Comparison of ENCODE assay signal across 25 cellular contexts in the genomic region with DNA sequence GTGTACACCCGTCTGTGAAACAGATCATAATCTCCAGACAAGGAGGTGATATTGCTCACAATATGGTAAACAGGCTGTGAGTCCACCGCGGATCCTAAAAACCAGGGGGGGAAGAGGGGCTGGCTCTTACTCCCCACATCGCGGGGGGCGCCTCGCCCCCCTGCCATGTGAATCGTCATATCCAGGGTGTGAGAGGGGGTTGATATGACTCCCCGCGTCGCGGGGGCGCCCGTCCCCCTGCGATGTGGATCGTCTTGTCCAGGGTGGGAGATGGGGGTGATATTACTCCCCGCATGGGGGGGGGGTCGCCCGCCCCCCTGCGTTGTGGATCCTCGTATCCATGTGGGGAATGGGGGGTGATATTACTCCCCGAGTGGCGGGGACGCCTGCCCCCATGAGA. TPM values are rescaled to one million over a fixed set of nuclear protein-coding genes. Genes with fewer than 3 reads are reported as not detected.
DNase-seq lines count a peak whose midpoint lies in the region; ATAC-seq, FAIRE-seq and TF ChIP-seq lines count a peak whose summit lies in the region.
"Had no signal": no experiment of that assay in that cellular context is flagged by ENCODE, and none has a peak within 500 bp of the region (broad histone marks: within the 10 kb centered on the region; RNA-seq: fewer than 3 reads in every experiment).

No MANE protein-coding gene starts in this region.

- no peaks in the 10 kb centered on the region for H3K36me3 Mint-ChIP-seq in activated T-cell treated with anti-CD3 and anti-CD28 coated beads, Interleukin-2, amount 50 U/mL, for 72 hours (ENCODE audit: insufficient read depth in 2 of 2)
- no peaks in the 10 kb centered on the region for H3K36me3 Mint-ChIP-seq in activated T-helper 2 cell treated with anti-CD3 and anti-CD28 coated beads, Interferon-gamma antibody, Interleukin-2, Interleukin-4, amounts not matched to agents 10 μg/mL and 5 μg/mL and 100 μg/mL, durations not matched to agents 14 hours and 24 hours and 36 hours (ENCODE audit: low read depth)

- no peaks in the 10 kb centered on the region for H3K4me1 Mint-ChIP-seq in activated T-cell treated with anti-CD3 and anti-CD28 coated beads, Interleukin-2, amount 50 U/mL, for 72 hours (ENCODE audit: low read depth)
- no peaks in the 10 kb centered on the region for H3K4me1 Mint-ChIP-seq in activated T-helper 2 cell treated with anti-CD3 and anti-CD28 coated beads, Interferon-gamma antibody, Interleukin-2, Interleukin-4, amounts not matched to agents 10 μg/mL and 5 μg/mL and 100 μg/mL, durations not matched to agents 14 hours and 24 hours and 36 hours (ENCODE audit: low read depth)
- H3K4me1 Mint-ChIP-seq: GM23338 had no signal

- no peak overlapping the region for H3K27ac Mint-ChIP-seq in activated T-cell treated with anti-CD3 and anti-CD28 coated beads, Interleukin-2, amount 50 U/mL, for 72 hours
- no peak overlapping the region for H3K27ac Mint-ChIP-seq in activated T-helper 2 cell treated with anti-CD3 and anti-CD28 coated beads, Interferon-gamma antibody, Interleukin-2, Interleukin-4, amounts not matched to agents 10 μg/mL and 5 μg/mL and 100 μg/mL, durations not matched to agents 14 hours and 24 hours and 36 hours
- H3K27ac Mint-ChIP-seq: GM23338, HFFc6 had no signal

- H3K27me3 ChIP-seq in GM06990 (replicated peaks; ENCODE audit: control insufficient read depth, insufficient read depth, low read length), result no peaks in the 10 kb centered on the region
- H3K27me3 ChIP-seq: BE2C had no signal

- peaks cover 0 to 1% of the 10 kb centered on the region in 2 donors for H3K9me3 Mint-ChIP-seq in activated T-cell treated with anti-CD3 and anti-CD28 coated beads, Interleukin-2, amount 50 U/mL, for 72 hours
- no peaks in the 10 kb centered on the region for H3K9me3 Mint-ChIP-seq in activated T-helper 2 cell treated with anti-CD3 and anti-CD28 coated beads, Interferon-gamma antibody, Interleukin-2, Interleukin-4, amounts not matched to agents 10 μg/mL and 5 μg/mL and 100 μg/mL, durations not matched to agents 14 hours and 24 hours and 36 hours
- H3K9me3 Mint-ChIP-seq: GM23338 had no signal

- H3K27me3 Mint-ChIP-seq in activated T-cell treated with anti-CD3 and anti-CD28 coated beads, Interleukin-2, amount 50 U/mL, for 72 hours (ENCODE audit: low read depth), result no peaks in the 10 kb centered on the region
- H3K27me3 Mint-ChIP-seq in activated T-helper 2 cell treated with anti-CD3 and anti-CD28 coated beads, Interferon-gamma antibody, Interleukin-2, Interleukin-4, amounts not matched to agents 10 μg/mL and 5 μg/mL and 100 μg/mL, durations not matched to agents 14 hours and 24 hours and 36 hours (ENCODE audit: low read depth), result no peaks in the 10 kb centered on the region
- H3K27me3 Mint-ChIP-seq: CD4-positive, CD25-positive, alpha-beta regulatory T cell; CD8-positive, alpha-beta memory T cell had no signal

- no peaks in the 10 kb centered on the region for H3K36me3 ChIP-seq in ES-I3 (ENCODE audit: insufficient read depth, low read length)
- H3K36me3 ChIP-seq in GM06990 (ENCODE audit: control insufficient read depth, insufficient read depth, low read length), result no peaks in the 10 kb centered on the region
- H3K36me3 ChIP-seq in kidney (ENCODE audit: control insufficient read depth in 1 of 2, insufficient read depth in 2 of 2, low read length in 2 of 2), result no peaks in the 10 kb centered on the region
- H3K36me3 ChIP-seq: BE2C had no signal

- intact Hi-C loops in kidney (cut with DNase I), result no loop called here
- intact Hi-C loops in activated T-helper 2 cell treated with anti-CD3 and anti-CD28 coated beads, Interferon-gamma antibody, Interleukin-2, Interleukin-4, amounts not matched to agents 10 μg/mL and 5 μg/mL and 100 μg/mL, durations not matched to agents 14 hours and 24 hours and 36 hours (cut with micrococcal nuclease), result no loop called here

- ATAC-seq in activated T-cell treated with anti-CD3 and anti-CD28 coated beads, Interleukin-2, amount 50 U/mL, for 72 hours (replicated peaks in 1 of 2), result peak; percentile 23 to 76
- ATAC-seq: GM23338, HCT116 had no signal

- H3K4me3 ChIP-seq in GM06990 (replicated peaks; ENCODE audit: low read depth, low read length), result no peak overlapping the region
- no peak overlapping the region for H3K4me3 ChIP-seq in kidney (ENCODE audit: low read length in 2 of 2)
- H3K4me3 ChIP-seq: GM23338 had no signal

- H3K4me3 Mint-ChIP-seq in activated T-cell treated with anti-CD3 and anti-CD28 coated beads, Interleukin-2, amount 50 U/mL, for 72 hours, result no peak overlapping the region
- H3K4me3 Mint-ChIP-seq in activated T-helper 2 cell treated with anti-CD3 and anti-CD28 coated beads, Interferon-gamma antibody, Interleukin-2, Interleukin-4, amounts not matched to agents 10 μg/mL and 5 μg/mL and 100 μg/mL, durations not matched to agents 14 hours and 24 hours and 36 hours (ENCODE audit: low read depth), result no peak overlapping the region
- H3K4me3 Mint-ChIP-seq: CD4-positive, CD25-positive, alpha-beta regulatory T cell; CD8-positive, alpha-beta memory T cell; GM23338; HFFc6 had no signal

- H3K9ac ChIP-seq in ES-I3 (ENCODE audit: low read depth, low read length) (peak overlapping the region; percentile 15; the same call in 1 of the 2 replicates), kidney (ENCODE audit: low read length in 2 of 2) (no peak overlapping the region)

- H3K27ac ChIP-seq in kidney (ENCODE audit: low read depth in 2 of 2, low read length in 2 of 2), result no peak overlapping the region
- H3K27ac ChIP-seq: HL-60 had no signal

- no peak for FAIRE-seq in kidney (lab: Jason Lieb, UNC)
- FAIRE-seq: A204.1, H54 had no signal

- DNase-seq in activated T-cell treated with anti-CD3 and anti-CD28 coated beads, Interleukin-2, amount 50 U/mL, for 72 hours, result no peak
- DNase-seq in activated T-cell treated with anti-CD3 and anti-CD28 coated beads for 4 hours (no peak), GM06990 (ENCODE audit: extremely low read depth, insufficient read length) (peak; percentile 20), kidney (peak; percentile 59), iPS-NIHi11 (ENCODE audit: low spot score) (no peak)
- no peak for DNase-seq in activated T-helper 2 cell treated with anti-CD3 and anti-CD28 coated beads, Interferon-gamma antibody, Interleukin-2, Interleukin-4, amounts not matched to agents 10 μg/mL and 5 μg/mL and 100 μg/mL, durations not matched to agents 14 hours and 24 hours and 36 hours (ENCODE audit: low spot score)
- DNase-seq: ACHN; BE2C; C1 segment of cervical spinal cord; CD4-positive, CD25-positive, alpha-beta regulatory T cell; CD8-positive, alpha-beta memory T cell; COR-L47; DMS 273 treated with DMSO at 0.1 percent for 48 hours; DMS53; DND-41; EL; GDM1; HFFc6 had no signal

- no peaks in the 10 kb centered on the region for H3K4me1 ChIP-seq in ES-I3 (ENCODE audit: insufficient read depth, low read length)
- H3K4me1 ChIP-seq in kidney (ENCODE audit: control insufficient read depth in 1 of 2, insufficient read depth in 1 of 2, low read depth in 1 of 2, low read length in 2 of 2), result no peaks in the 10 kb centered on the region
- H3K4me1 ChIP-seq: BE2C had no signal

- H3K9me3 ChIP-seq in ES-I3 (ENCODE audit: control insufficient read depth, insufficient read depth, low read length) (no peaks in the 10 kb centered on the region), kidney (ENCODE audit: control insufficient read depth in 1 of 2, low read length in 2 of 2) (no peaks in the 10 kb centered on the region)
- H3K9me3 ChIP-seq: BE2C had no signal

- TF ChIP-seq CTCF in GM06990 (IDR thresholded peaks at IDR 0.05; ENCODE audit: insufficient read depth, low read length, poor library complexity, severe bottlenecking) (no peak), kidney (IDR thresholded peaks at IDR 0.05; ENCODE audit: borderline replicate concordance, extremely low read depth, insufficient read depth) (no peak)

RNA-seq across cellular contexts. Expression of a gene that starts 30.9 kb away (rescaled TPM):
- not detected for total RNA-seq in activated T-cell treated with anti-CD3 and anti-CD28 coated beads, Interleukin-2, amount 50 U/mL, for 72 hours
- not detected for total RNA-seq in kidney
- not detected for polyA plus RNA-seq in kidney (ENCODE audit: insufficient read depth, low read depth, low replicate concordance)
- total RNA-seq in activated T-helper 2 cell treated with anti-CD3 and anti-CD28 coated beads, Interferon-gamma antibody, Interleukin-2, Interleukin-4, amounts not matched to agents 10 μg/mL and 5 μg/mL and 100 μg/mL, durations not matched to agents 14 hours and 24 hours and 36 hours, result not detected in 2 replicates
- total RNA-seq: CD4-positive, CD25-positive, alpha-beta regulatory T cell; CD8-positive, alpha-beta memory T cell; GM23338; HFFc6; HT1080 had no signal
- polyA plus RNA-seq: CD4-positive, CD25-positive, alpha-beta regulatory T cell; CD8-positive, alpha-beta memory T cell; GM23338 had no signal

Comparison
In these comparisons a context has a peak if more than half of its experiments do, and no peak if none do; other contexts are left out.
1. DNase-seq: peak in GM06990 (single experiment) and kidney (single experiment); none in activated T-cell treated with anti-CD3 and anti-CD28 coated beads, Interleukin-2, amount 50 U/mL, for 72 hours (0 of 2), activated T-cell treated with anti-CD3 and anti-CD28 coated beads for 4 hours (single experiment), activated T-helper 2 cell treated with anti-CD3 and anti-CD28 coated beads, Interferon-gamma antibody, Interleukin-2, Interleukin-4, amounts not matched to agents 10 μg/mL and 5 μg/mL and 100 μg/mL, durations not matched to agents 14 hours and 24 hours and 36 hours (single experiment) and iPS-NIHi11 (single experiment).